Comparison of ENCODE assay signal across 12 cellular contexts in genomic region chr19:12787458-12787857, GRCh38. TPM values are rescaled to one million over a fixed set of nuclear protein-coding genes. Genes with fewer than 3 reads are reported as not detected.
DNase-seq lines count a peak whose midpoint lies in the region; ATAC-seq and TF ChIP-seq lines count a peak whose summit lies in the region.
"Had no signal": no experiment of that assay in that cellular context is flagged by ENCODE, and none has a peak within 500 bp of the region (broad histone marks: within the 10 kb centered on the region; RNA-seq: fewer than 3 reads in every experiment).

No MANE protein-coding gene starts in this region.

- H3K79me2 ChIP-seq in PC-9 (ENCODE audit: low read depth) = peaks cover 39% of the 10 kb centered on the region

- H3K27me3 Mint-ChIP-seq in CD4-positive, CD25-positive, alpha-beta regulatory T cell = peaks cover 15% of the 10 kb centered on the region
- H3K27me3 Mint-ChIP-seq in activated naive CD4-positive, alpha-beta T cell treated with anti-CD3 and anti-CD28 coated beads for 36 hours (ENCODE audit: low read depth) = no peaks in the 10 kb centered on the region

- H3K27ac Mint-ChIP-seq in CD4-positive, CD25-positive, alpha-beta regulatory T cell = peak overlapping the region in 2 of 3 donors; percentile 90 to 93
- no peak overlapping the region for H3K27ac Mint-ChIP-seq in activated naive CD4-positive, alpha-beta T cell treated with anti-CD3 and anti-CD28 coated beads for 36 hours

- no peak overlapping the region for H2AFZ ChIP-seq in PC-9

- intact Hi-C loops in PC-9 (cut with micrococcal nuclease; ENCODE audit: unreplicated experiment) = loop anchor here (5.0 to 10.0 kb wide), 2 partner anchors 375 to 1057 kb away; no protein-coding TSS in a partner anchor
- intact Hi-C loops in esophagus squamous epithelium (cut with DNase I) = no loop called here
- intact Hi-C loops in activated naive CD4-positive, alpha-beta T cell treated with anti-CD3 and anti-CD28 coated beads for 36 hours (cut with micrococcal nuclease) = loop anchor here (10.0 kb wide), 1 partner anchor 1057 kb away; no protein-coding TSS in a partner anchor

- peak overlapping the region; percentile 41 for H3K27ac ChIP-seq in CD4-positive, CD25-positive, alpha-beta regulatory T cell (ENCODE audit: insufficient read depth, low read length, poor library complexity, severe bottlenecking)
- H3K27ac ChIP-seq in PC-9 (peak overlapping the region; percentile 86), esophagus squamous epithelium (peak overlapping the region; percentile 99), skin epidermis (peak overlapping the region in 20 of 21 experiments; percentile 95 to 100 (median 98))

- ATAC-seq in CD4-positive, CD25-positive, alpha-beta regulatory T cell (ENCODE audit: low read depth in 2 of 2) = no peak
- ATAC-seq in HG03159 (IDR thresholded peaks at IDR 0.05; ENCODE audit: unreplicated experiment) (no peak), HG03521 (IDR thresholded peaks at IDR 0.05; ENCODE audit: unreplicated experiment) (no peak), HG03469 (IDR thresholded peaks at IDR 0.05; ENCODE audit: unreplicated experiment) (no peak)

- CTCF ChIA-PET in PC-9 (lab: Charles Lee) = no interaction called here
- CTCF ChIA-PET in activated naive CD4-positive, alpha-beta T cell treated with anti-CD3 and anti-CD28 coated beads for 36 hours (lab: Charles Lee) = interaction anchor here (0.7 to 4.5 kb wide), 3 partner anchors 8 to 60 kb away, joined by 3 to 36 read pairs (median 10); no protein-coding TSS in a partner anchor

- peaks cover 0 to 26% (median 14%) of the 10 kb centered on the region in 4 donors for H3K4me1 Mint-ChIP-seq in CD4-positive, CD25-positive, alpha-beta regulatory T cell
- peaks cover 19% of the 10 kb centered on the region for H3K4me1 Mint-ChIP-seq in activated naive CD4-positive, alpha-beta T cell treated with anti-CD3 and anti-CD28 coated beads for 36 hours (ENCODE audit: low read depth)

- H3K4me2 ChIP-seq in PC-9 = peak overlapping the region; percentile 91

- H3K4me1 ChIP-seq in CD4-positive, CD25-positive, alpha-beta regulatory T cell (ENCODE audit: control insufficient read depth, insufficient read depth, low read length, poor library complexity, severe bottlenecking) = peaks cover 68% of the 10 kb centered on the region
- H3K4me1 ChIP-seq in PC-9 (replicated peaks; ENCODE audit: insufficient read depth) = peaks cover 72% of the 10 kb centered on the region
- H3K4me1 ChIP-seq in esophagus squamous epithelium = peaks cover 66 to 86% (median 81%) of the 10 kb centered on the region in 3 donors

- H3K36me3 Mint-ChIP-seq in CD4-positive, CD25-positive, alpha-beta regulatory T cell = no peaks in the 10 kb centered on the region
- H3K36me3 Mint-ChIP-seq in activated naive CD4-positive, alpha-beta T cell treated with anti-CD3 and anti-CD28 coated beads for 36 hours (ENCODE audit: low read depth) = peaks cover 6% of the 10 kb centered on the region

- 59 to 79% methylated on average over 7 to 10 of the region's 10 CpGs for WGBS in esophagus squamous epithelium, 2 donors

- H3K36me3 ChIP-seq in CD4-positive, CD25-positive, alpha-beta regulatory T cell (ENCODE audit: control insufficient read depth, insufficient read depth, low read length) = no peaks in the 10 kb centered on the region
- H3K36me3 ChIP-seq in PC-9 (ENCODE audit: low read depth) = no peaks in the 10 kb centered on the region
- peaks cover 0 to 6% (median 0%) of the 10 kb centered on the region in 3 donors for H3K36me3 ChIP-seq in esophagus squamous epithelium

- POLR2A ChIA-PET in PC-9 (lab: Charles Lee; ENCODE audit: unreplicated experiment) = interaction anchor here (0.7 kb wide), 1 partner anchor 86 kb away, joined by 3 read pairs; no protein-coding TSS in a partner anchor

- peaks cover 0 to 3% (median 0%) of the 10 kb centered on the region in 7 donors for H3K9me3 Mint-ChIP-seq in CD4-positive, CD25-positive, alpha-beta regulatory T cell
- H3K9me3 Mint-ChIP-seq in activated naive CD4-positive, alpha-beta T cell treated with anti-CD3 and anti-CD28 coated beads for 36 hours = no peaks in the 10 kb centered on the region

- no peak overlapping the region for H3K4me3 Mint-ChIP-seq in CD4-positive, CD25-positive, alpha-beta regulatory T cell
- no peak overlapping the region for H3K4me3 Mint-ChIP-seq in activated naive CD4-positive, alpha-beta T cell treated with anti-CD3 and anti-CD28 coated beads for 36 hours

- H3K9me3 ChIP-seq in CD4-positive, CD25-positive, alpha-beta regulatory T cell (ENCODE audit: control insufficient read depth in 2 of 2, low read length in 2 of 2) = no peaks in the 10 kb centered on the region
- H3K9me3 ChIP-seq in PC-9 (ENCODE audit: insufficient read depth, low read depth) (no peaks in the 10 kb centered on the region), esophagus squamous epithelium (no peaks in the 10 kb centered on the region)

- H4K20me1 ChIP-seq in PC-9 (ENCODE audit: insufficient read depth) = peaks cover 10% of the 10 kb centered on the region

- BruUV-seq in PC-9 (replicated peaks; lab: Mats Ljungman, UMichigan) = no TSS peak

- TF ChIP-seq CTCF in PC-9 (conservative IDR thresholded peaks at IDR 0.05) (no peak), esophagus squamous epithelium (IDR thresholded peaks at IDR 0.05) (no peak)

- H3F3A ChIP-seq in PC-9 (ENCODE audit: insufficient read depth, low read depth) = peaks cover 81% of the 10 kb centered on the region

- no peak for DNase-seq in CD4-positive, CD25-positive, alpha-beta regulatory T cell
- DNase-seq in PC-9 (peak in 1 of 2 experiments; percentile 8), esophagus squamous epithelium (lab: John Stamatoyannopoulos, UW) (no peak)
- DNase-seq in activated naive CD4-positive, alpha-beta T cell treated with anti-CD3 and anti-CD28 coated beads for 36 hours = no peak
- DNase-seq: DMS53, NCI-H1092 treated with DMSO at 0.1 percent for 48 hours, NCI-H526 treated with DMSO at 0.1 percent for 48 hours had no signal

- no peak for TF ChIP-seq POLR2A in esophagus squamous epithelium (IDR thresholded peaks at IDR 0.05)

- H3K4me3 ChIP-seq in CD4-positive, CD25-positive, alpha-beta regulatory T cell (ENCODE audit: low read depth, low read length) = no peak overlapping the region
- H3K4me3 ChIP-seq in PC-9 (peak overlapping the region; percentile 37; the same call in 1 of the 2 replicates), esophagus squamous epithelium (no peak overlapping the region), skin epidermis (no peak overlapping the region)

- H3K9me2 ChIP-seq in PC-9 (ENCODE audit: insufficient read depth) = no peaks in the 10 kb centered on the region

- no peaks in the 10 kb centered on the region for H3K27me3 ChIP-seq in CD4-positive, CD25-positive, alpha-beta regulatory T cell (ENCODE audit: control insufficient read depth, insufficient read depth, low read length)
- no peaks in the 10 kb centered on the region for H3K27me3 ChIP-seq in PC-9 (ENCODE audit: insufficient read depth, low read depth)
- no peaks in the 10 kb centered on the region for H3K27me3 ChIP-seq in esophagus squamous epithelium

RNA-seq across cellular contexts. Expression of gene JUNB, which starts 3.8 kb away (rescaled TPM):
- 2,802 TPM for total RNA-seq in CD4-positive, CD25-positive, alpha-beta regulatory T cell
- polyA plus RNA-seq in CD4-positive, CD25-positive, alpha-beta regulatory T cell = 100 to 1,000 TPM; 582 to 986 (median 765) TPM
- total RNA-seq in PC-9 (2021) = 70.7 and 87.0 TPM in 2 replicates
- 100 to 1,000 TPM; 260 to 945 (median 388) TPM for total RNA-seq in esophagus squamous epithelium
- total RNA-seq in activated naive CD4-positive, alpha-beta T cell treated with anti-CD3 and anti-CD28 coated beads for 36 hours = 100 to 1,000 TPM; 292 to 296 TPM

RNA-seq across cellular contexts. Expression of gene HOOK2, which starts 12.1 kb away (rescaled TPM):
- total RNA-seq in CD4-positive, CD25-positive, alpha-beta regulatory T cell = 16.9 TPM
- 1 to 10 TPM in 3 of 4 donors, under 1 TPM in 1; 0.24 to 1.9 (median 1.6) TPM for polyA plus RNA-seq in CD4-positive, CD25-positive, alpha-beta regulatory T cell
- total RNA-seq in PC-9 (2021) (109 and 127 TPM in 2 replicates), esophagus squamous epithelium (10 to 100 TPM; 41.4 to 76.5 (median 61.6) TPM)
- total RNA-seq in activated naive CD4-positive, alpha-beta T cell treated with anti-CD3 and anti-CD28 coated beads for 36 hours = 10 to 100 TPM; 14.0 to 14.9 TPM

RNA-seq across cellular contexts. Expression of gene PRDX2, which starts 14.1 kb away (rescaled TPM):
- 74.0 TPM for total RNA-seq in CD4-positive, CD25-positive, alpha-beta regulatory T cell
- polyA plus RNA-seq in CD4-positive, CD25-positive, alpha-beta regulatory T cell = 100 to 1,000 TPM; 326 to 380 (median 341) TPM
- total RNA-seq in PC-9 (2021) (268 and 271 TPM in 2 replicates), esophagus squamous epithelium (100 to 1,000 TPM; 211 to 436 (median 345) TPM)
- 100 to 1,000 TPM; 237 to 249 TPM for total RNA-seq in activated naive CD4-positive, alpha-beta T cell treated with anti-CD3 and anti-CD28 coated beads for 36 hours

RNA-seq across cellular contexts. Expression of gene THSD8, which starts 14.4 kb away (rescaled TPM):
- total RNA-seq in CD4-positive, CD25-positive, alpha-beta regulatory T cell = 2.8 TPM
- polyA plus RNA-seq in CD4-positive, CD25-positive, alpha-beta regulatory T cell = 10 to 100 TPM in 1 of 4 donors, 1 to 10 TPM in 1, under 1 TPM in 1, not detected in 1; 0.66 to 13.9 (median 4.8) TPM
- total RNA-seq in PC-9 (2021) (28.8 and 30.0 TPM in 2 replicates), esophagus squamous epithelium (not detected)
- total RNA-seq in activated naive CD4-positive, alpha-beta T cell treated with anti-CD3 and anti-CD28 coated beads for 36 hours = 10 to 100 TPM; 41.4 to 43.2 TPM
- total RNA-seq: myocyte had no signal

RNA-seq across cellular contexts. Expression of gene RNASEH2A, which starts 18.9 kb away (rescaled TPM):
- total RNA-seq in CD4-positive, CD25-positive, alpha-beta regulatory T cell = 4.7 TPM
- polyA plus RNA-seq in CD4-positive, CD25-positive, alpha-beta regulatory T cell = 10 to 100 TPM; 18.7 to 27.5 (median 23.4) TPM
- total RNA-seq in PC-9 (2021) (38.6 and 60.4 TPM in 2 replicates), esophagus squamous epithelium (10 to 100 TPM in 3 of 4 donors, 1 to 10 TPM in 1; 7.1 to 19.2 (median 14.9) TPM)
- 10 to 100 TPM; 54.8 to 55.6 TPM for total RNA-seq in activated naive CD4-positive, alpha-beta T cell treated with anti-CD3 and anti-CD28 coated beads for 36 hours

Comparison
In these comparisons a context has a peak if more than half of its experiments do, and no peak if none do; other contexts are left out.
1. H3K27ac ChIP-seq: peak in every context shown above with its lines; median percentile 99 in esophagus squamous epithelium; 98 in skin epidermis; 86 in PC-9; 41 in CD4-positive, CD25-positive, alpha-beta regulatory T cell.